ENCODE assay signal across 8 cellular contexts in the genomic region with DNA sequence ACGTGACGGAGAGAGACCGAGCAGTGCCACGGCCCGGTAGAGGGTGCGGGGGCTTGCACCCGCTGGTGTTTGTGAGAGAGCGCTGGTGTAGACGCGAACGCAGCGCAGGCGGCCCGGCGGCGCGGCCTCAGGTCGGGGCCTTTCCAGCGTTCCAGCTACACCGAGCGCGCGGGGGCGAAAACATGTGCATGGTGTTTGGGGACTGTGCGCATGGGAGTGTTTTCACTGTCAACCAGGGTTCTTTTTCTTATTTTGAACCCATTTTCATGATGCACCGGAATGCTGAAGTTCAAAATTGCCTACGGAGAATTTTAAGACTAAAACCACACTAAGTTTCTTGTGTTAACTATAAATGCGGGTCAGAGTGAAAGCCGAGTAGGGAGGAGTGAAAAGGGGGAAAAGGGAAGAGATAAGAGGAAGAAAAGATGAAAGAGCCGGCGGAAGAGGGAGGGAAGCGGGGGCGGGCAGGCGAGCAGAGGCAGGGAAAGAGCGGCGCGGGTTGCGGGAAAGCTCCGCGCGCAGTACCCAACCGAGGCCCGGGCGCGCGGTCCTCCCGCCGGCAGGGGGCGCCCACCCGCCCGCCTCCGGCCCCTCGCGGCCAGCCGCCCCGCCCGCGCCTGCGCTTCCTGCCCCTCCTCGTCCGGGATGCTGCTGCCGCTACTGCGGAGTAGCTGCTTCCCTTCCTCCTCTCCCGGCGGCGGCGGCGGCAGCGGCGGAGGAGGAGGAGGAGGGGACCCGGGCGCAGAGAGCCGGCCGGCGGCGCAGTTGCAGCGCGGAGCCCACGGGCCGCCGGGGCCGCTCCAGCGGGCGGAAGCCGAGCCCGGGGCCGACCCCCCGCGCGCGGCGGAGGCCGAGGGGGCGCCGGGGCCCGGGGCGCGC. TPM values are rescaled to one million over a fixed set of nuclear protein-coding genes. Genes with fewer than 3 reads are reported as not detected.
A peak's percentile ranks its signal among the peaks of the same experiment; 100 is the strongest.
DNase-seq lines count a peak whose midpoint lies in the region; ATAC-seq and TF ChIP-seq lines count a peak whose summit lies in the region.

A gene with protein sequence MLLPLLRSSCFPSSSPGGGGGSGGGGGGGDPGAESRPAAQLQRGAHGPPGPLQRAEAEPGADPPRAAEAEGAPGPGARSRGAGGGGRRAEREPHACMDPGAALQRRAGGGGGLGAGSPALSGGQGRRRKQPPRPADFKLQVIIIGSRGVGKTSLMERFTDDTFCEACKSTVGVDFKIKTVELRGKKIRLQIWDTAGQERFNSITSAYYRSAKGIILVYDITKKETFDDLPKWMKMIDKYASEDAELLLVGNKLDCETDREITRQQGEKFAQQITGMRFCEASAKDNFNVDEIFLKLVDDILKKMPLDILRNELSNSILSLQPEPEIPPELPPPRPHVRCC (plus strand): TSS at position 643 of the 879 bp plus-strand sequence. CDS start 3 bp downstream, at position 646.

- H3K27ac ChIP-seq in angular gyrus (ENCODE audit: low read depth, low read length) (peak within 1 kb of the TSS; percentile 59), right cardiac atrium (ENCODE audit: low read length) (peak within 1 kb of the TSS; percentile 78), rectal smooth muscle tissue (ENCODE audit: low read depth, low read length) (peak within 1 kb of the TSS; percentile 80), vagina (peak within 1 kb of the TSS; percentile 89)

- intact Hi-C loops in right cardiac atrium (cut with DNase I), result no loop called here
- intact Hi-C loops in vagina (cut with DNase I), result no loop called here

- H3K4me1 ChIP-seq in right cardiac atrium (ENCODE audit: control insufficient read depth, insufficient read depth, low read length) (peaks cover 12% of the 10 kb centered on the region), rectal smooth muscle tissue (ENCODE audit: control insufficient read depth, insufficient read depth, low read length) (peaks cover 14% of the 10 kb centered on the region), vagina (peaks cover 55% of the 10 kb centered on the region)

- no peaks in the 10 kb centered on the region for H3K27me3 ChIP-seq in right cardiac atrium (ENCODE audit: control insufficient read depth, insufficient read depth)
- H3K27me3 ChIP-seq in rectal smooth muscle tissue (ENCODE audit: control insufficient read depth, insufficient read depth, low read length), result no peaks in the 10 kb centered on the region
- H3K27me3 ChIP-seq in vagina, result no peaks in the 10 kb centered on the region

- TF ChIP-seq CTCF in GM12873 (IDR thresholded peaks at IDR 0.05; ENCODE audit: insufficient read depth, low read depth, low read length, missing control alignments) (peak; percentile 56), vagina (IDR thresholded peaks at IDR 0.05) (peak in 2 of 3 experiments; percentile 35 to 57)

- H3K9me3 ChIP-seq in right cardiac atrium (ENCODE audit: control insufficient read depth, low read length) (no peaks in the 10 kb centered on the region), vagina (no peaks in the 10 kb centered on the region)

- TF ChIP-seq POLR2A in vagina (IDR thresholded peaks at IDR 0.05), result peak in 1 of 2 donors; percentile 53

- DNase-seq in NCI-H146 (lab: John Stamatoyannopoulos, UW) (peak; percentile 95), T-helper 2 cell (peak; percentile 76 to 92 (median 84)), right cardiac atrium (peak; percentile 91 to 96 (median 96)), vagina (ENCODE audit: extremely low spot score in 2 of 2) (no peak)

- H3K4me3 ChIP-seq in right cardiac atrium (ENCODE audit: low read length) (peak within 1 kb of the TSS; percentile 95), rectal smooth muscle tissue (ENCODE audit: low read length) (peak within 1 kb of the TSS; percentile 83), vagina (peak within 1 kb of the TSS; percentile 82 to 92)

- peak; percentile 69 for ATAC-seq in HG02763 (IDR thresholded peaks at IDR 0.05; ENCODE audit: unreplicated experiment)
- ATAC-seq in right cardiac atrium, result peak; percentile 94 to 96

- 1% methylated on average over 90 of the region's 98 CpGs for WGBS in right cardiac atrium

- peak within 1 kb of the TSS; percentile 57 for H3K9ac ChIP-seq in rectal smooth muscle tissue (ENCODE audit: low read length)

- H3K36me3 ChIP-seq in rectal smooth muscle tissue (ENCODE audit: control insufficient read depth, insufficient read depth, low read length) (no peaks in the 10 kb centered on the region), vagina (no peaks in the 10 kb centered on the region)

RNA-seq across cellular contexts. Expression of the gene that starts here (rescaled TPM):
- total RNA-seq in right cardiac atrium (100 to 1,000 TPM in 2 of 4 donors, 10 to 100 TPM in 2; 76.4 to 112 (median 95.4) TPM), vagina (35.8 TPM)
- polyA plus RNA-seq in right cardiac atrium, result 101 TPM

Comparison
In these comparisons a context has a peak if more than half of its experiments do, and no peak if none do; other contexts are left out.
1. DNase-seq: peak in NCI-H146 (single experiment), T-helper 2 cell (5 of 5) and right cardiac atrium (3 of 3); none in vagina (0 of 2).
2. Peak in every context shown above with its lines, with median percentiles within 50 percentile points of each other: H3K27ac ChIP-seq and H3K4me3 ChIP-seq.